Comparison of ENCODE assay signal across 8 cellular contexts in genomic region chr19:49916839-49917733, GRCh38. TPM values are rescaled to one million over a fixed set of nuclear protein-coding genes. Genes with fewer than 3 reads are reported as not detected.
DNase-seq lines count a peak whose midpoint lies in the region; ATAC-seq and TF ChIP-seq lines count a peak whose summit lies in the region.
"Had no signal": no experiment of that assay in that cellular context is flagged by ENCODE, and none has a peak within 500 bp of the region (broad histone marks: within the 10 kb centered on the region; RNA-seq: fewer than 3 reads in every experiment).

No MANE protein-coding gene starts in this region.

- intact Hi-C loops in left colon (cut with DNase I, micrococcal nuclease): no loop called here

- H3K4me2 ChIP-seq in OCI-LY3 (ENCODE audit: low read length): peak overlapping the region; percentile 85

- H3K36me3 ChIP-seq in OCI-LY3 (replicated peaks; ENCODE audit: low read depth, low read length): peaks cover 47% of the 10 kb centered on the region

- peak overlapping the region; percentile 83 for H3K9ac ChIP-seq in OCI-LY3 (ENCODE audit: low read length)

- no peak overlapping the region for H2AFZ ChIP-seq in OCI-LY3 (ENCODE audit: low read depth, low read length)

- H3K27me3 ChIP-seq in OCI-LY3 (ENCODE audit: low read depth, low read length): no peaks in the 10 kb centered on the region

- CTCF ChIA-PET in GM10248 (lab: Yijun Ruan, JAX): interaction anchor here (0.9 to 2.1 kb wide), 3 partner anchors 10 to 26 kb away, joined by 3 to 6 read pairs (median 5); no protein-coding TSS in a partner anchor

- ATAC-seq in left colon: peak; percentile 22
- no peak for ATAC-seq in HG03460 (IDR thresholded peaks at IDR 0.05; ENCODE audit: unreplicated experiment)
- ATAC-seq in GM18868 (IDR thresholded peaks at IDR 0.05; ENCODE audit: unreplicated experiment): no peak
- ATAC-seq: activated T-cell treated with anti-CD3 and anti-CD28 coated beads, Interleukin-2, amount 50 U/mL, for 72 hours had no signal

- H3K4me1 ChIP-seq in OCI-LY3 (ENCODE audit: low read length): peaks cover 78% of the 10 kb centered on the region

- peaks cover 86% of the 10 kb centered on the region for H3K79me2 ChIP-seq in OCI-LY3 (ENCODE audit: low read length)

- peak overlapping the region; percentile 71 for H3K4me3 ChIP-seq in OCI-LY3 (ENCODE audit: low read length)

- H3K27ac ChIP-seq in OCI-LY3 (ENCODE audit: low read length): peak overlapping the region; percentile 87

- H3K9me3 ChIP-seq in OCI-LY3 (ENCODE audit: insufficient read depth, low read length): no peaks in the 10 kb centered on the region

- no peak for TF ChIP-seq CTCF in GM10248 (IDR thresholded peaks at IDR 0.05; ENCODE audit: control extremely low read depth, extremely low read depth, low read depth, missing control alignments)
- TF ChIP-seq CTCF in OCI-LY3 (IDR thresholded peaks at IDR 0.05; ENCODE audit: low read depth, low read length): peak; percentile 94

- H4K20me1 ChIP-seq in OCI-LY3 (ENCODE audit: insufficient read depth, low read length): no peaks in the 10 kb centered on the region

- POLR2A ChIA-PET in GM10248 (lab: Yijun Ruan, JAX): interaction anchor here (1.2 to 1.3 kb wide), 2 partner anchors 10 to 12 kb away, joined by 4 to 11 read pairs; no protein-coding TSS in a partner anchor

- peak; percentile 43 for DNase-seq in GM10248 (ENCODE audit: extremely low spot score)
- DNase-seq in left colon: no peak
- DNase-seq in KG1 (lab: John Stamatoyannopoulos, UW): no peak
- DNase-seq: activated T-cell treated with anti-CD3 and anti-CD28 coated beads, Interleukin-2, amount 50 U/mL, for 72 hours; NCI-H82 had no signal

RNA-seq across cellular contexts. Expression of gene ATF5, which starts 11.9 kb away (rescaled TPM):
- 10 to 100 TPM; 13.2 to 16.7 TPM for total RNA-seq in left colon

RNA-seq across cellular contexts. Expression of gene NUP62, which starts 12.2 kb away (rescaled TPM):
- total RNA-seq in left colon: 10 to 100 TPM; 31.5 to 37.1 TPM

RNA-seq across cellular contexts. Expression of gene IL4I1, which starts 20.4 kb away (rescaled TPM):
- 1 to 10 TPM in 1 of 2 donors, under 1 TPM in 1; 0.67 to 1.3 TPM for total RNA-seq in left colon

RNA-seq across cellular contexts. Expression of gene TBC1D17, which starts 39.6 kb away (rescaled TPM):
- 10 to 100 TPM; 32.8 to 36.4 TPM for total RNA-seq in left colon

RNA-seq across cellular contexts. Expression of gene AKT1S1, which starts 39.9 kb away (rescaled TPM):
- total RNA-seq in left colon: 10 to 100 TPM; 30.3 to 43.3 TPM
